In the genomic region with DNA sequence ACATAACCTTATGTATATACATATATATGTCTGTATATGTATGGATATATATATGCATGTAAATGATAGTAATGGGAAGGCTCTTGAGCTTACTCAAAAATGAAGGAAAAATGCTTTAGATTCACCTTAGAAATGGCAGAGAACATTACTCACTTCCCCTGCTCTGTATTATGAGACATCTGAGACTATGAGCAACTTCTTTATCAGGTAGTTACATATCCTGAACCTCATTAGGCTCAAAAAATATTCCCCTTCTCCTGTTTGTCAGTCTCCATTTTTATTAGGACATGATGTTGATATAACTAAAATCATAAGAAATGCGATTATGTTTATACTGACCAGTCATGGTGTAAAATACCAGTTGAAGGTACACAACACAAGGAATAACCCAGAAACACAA, we compare ENCODE assay signal across 21 cellular contexts.
DNase-seq lines count a peak whose midpoint lies in the region; ATAC-seq and TF ChIP-seq lines count a peak whose summit lies in the region.
"Had no signal": no experiment of that assay in that cellular context is flagged by ENCODE, and none has a peak within 500 bp of the region (broad histone marks: within the 10 kb centered on the region; RNA-seq: fewer than 3 reads in every experiment).

No MANE protein-coding gene starts in this region.

- peak; percentile 2 for DNase-seq in HT1080 (ENCODE audit: low read depth)
- no peak for DNase-seq in PC-9
- no peak for DNase-seq in NCI-H2107 (lab: John Stamatoyannopoulos, UW)
- DNase-seq in gastrocnemius medialis, result no peak
- no peak for DNase-seq in G401 (ENCODE audit: low spot score)
- DNase-seq: 8988T; ACHN; BE2C; C1 segment of cervical spinal cord; CD4-positive, alpha-beta memory T cell; CD4-positive, CD25-positive, alpha-beta regulatory T cell; CD8-positive, alpha-beta memory T cell; COR-L47; DMS 273 treated with DMSO at 0.1 percent for 48 hours; DMS153; DMS53; DMS79; DND-41; EL; GF-D8 had no signal

- CTCF ChIA-PET in PC-9 (lab: Charles Lee), result no interaction called here

- POLR2A ChIA-PET in PC-9 (lab: Charles Lee; ENCODE audit: unreplicated experiment), result no interaction called here

- BruUV-seq in PC-9 (replicated peaks; lab: Mats Ljungman, UMichigan), result no TSS peak

- TF ChIP-seq CTCF in PC-9 (conservative IDR thresholded peaks at IDR 0.05), result no peak
- TF ChIP-seq CTCF in gastrocnemius medialis (IDR thresholded peaks at IDR 0.05 in 4 of 5, conservative IDR thresholded peaks at IDR 0.05 in 1 of 5), result no peak

- no peaks in the 10 kb centered on the region for H3F3A ChIP-seq in PC-9 (ENCODE audit: insufficient read depth, low read depth)

- H3K36me3 ChIP-seq in PC-9 (ENCODE audit: low read depth), result no peaks in the 10 kb centered on the region
- H3K36me3 ChIP-seq in gastrocnemius medialis, result no peaks in the 10 kb centered on the region
- H3K36me3 ChIP-seq: BE2C, BLaER1 had no signal

- in situ Hi-C loops in gastrocnemius medialis (cut with MboI; ENCODE audit: low sequenced_read_pairs in 4 of 4), result no loop called here
- in situ Hi-C loops in G401 (cut with HindIII; ENCODE audit: low sequenced_read_pairs), result no loop called here

- no peak overlapping the region for H3K4me3 ChIP-seq in PC-9
- H3K4me3 ChIP-seq in gastrocnemius medialis, result no peak overlapping the region
- H3K4me3 ChIP-seq: BLaER1 had no signal

- intact Hi-C loops in PC-9 (cut with micrococcal nuclease; ENCODE audit: unreplicated experiment), result no loop called here
- intact Hi-C loops in gastrocnemius medialis (cut with DNase I; ENCODE audit: low total_unique reads), result no loop called here

- no peaks in the 10 kb centered on the region for H3K4me1 ChIP-seq in PC-9 (replicated peaks; ENCODE audit: insufficient read depth)
- H3K4me1 ChIP-seq in gastrocnemius medialis, result no peaks in the 10 kb centered on the region
- H3K4me1 ChIP-seq: BE2C, BLaER1 had no signal

- H3K27ac ChIP-seq in PC-9 (no peak overlapping the region), gastrocnemius medialis (no peak overlapping the region)
- H3K27ac ChIP-seq: BLaER1 had no signal

- no peaks in the 10 kb centered on the region for H3K9me2 ChIP-seq in PC-9 (ENCODE audit: insufficient read depth)

- H3K27me3 ChIP-seq in PC-9 (ENCODE audit: insufficient read depth, low read depth) (no peaks in the 10 kb centered on the region), gastrocnemius medialis (no peaks in the 10 kb centered on the region)
- H3K27me3 ChIP-seq: BE2C, BLaER1 had no signal

- 0 out of 2 replicates have a peak overlapping the region, but pooled peaks have one; percentile 6 for H2AFZ ChIP-seq in PC-9

- no peaks in the 10 kb centered on the region for H3K9me3 ChIP-seq in PC-9 (ENCODE audit: insufficient read depth, low read depth)
- H3K9me3 ChIP-seq in gastrocnemius medialis, result no peaks in the 10 kb centered on the region
- H3K9me3 ChIP-seq: BE2C, BLaER1 had no signal

- no peaks in the 10 kb centered on the region for H4K20me1 ChIP-seq in PC-9 (ENCODE audit: insufficient read depth)
- H4K20me1 ChIP-seq: BLaER1 had no signal

- no peak for TF ChIP-seq POLR2A in gastrocnemius medialis (IDR thresholded peaks at IDR 0.05)

- no peaks in the 10 kb centered on the region for H3K79me2 ChIP-seq in PC-9 (ENCODE audit: low read depth)

- no peak for ATAC-seq in gastrocnemius medialis

- H3K4me2 ChIP-seq in PC-9, result no peak overlapping the region
- H3K4me2 ChIP-seq: BLaER1 had no signal
